ENCODE assay signal across 36 cellular contexts in genomic region chr5:78237911-78238310, GRCh38.
"Had no signal": no experiment of that assay in that cellular context is flagged by ENCODE, and none has a peak within 500 bp of the region (broad histone marks: within the 10 kb centered on the region; RNA-seq: fewer than 3 reads in every experiment).

No MANE protein-coding gene starts in this region.

- DNase-seq: activated B cell treated with CpG ODN at 0.5 μM for 24 hours; activated CD4-positive, alpha-beta memory T cell treated with anti-CD3 and anti-CD28 coated beads for 36 hours; activated CD4-positive, alpha-beta T cell treated with anti-CD3 and anti-CD28 coated beads for 4 hours; activated CD4-positive, alpha-beta T cell treated with anti-CD3 and anti-CD28 coated beads, Interleukin-2, amount 10 ng/mL, durations not matched to agents 24 days and 14 days; activated CD4-positive, alpha-beta T cell treated with anti-CD3 and anti-CD28 coated beads, Interleukin-2, amount 50 U/mL, for 1 hour; activated CD4-positive, alpha-beta T cell treated with anti-CD3 and anti-CD28 coated beads, Interleukin-2, amount 50 U/mL, for 4 hours; activated CD4-positive, CD25-positive, alpha-beta regulatory T cell treated with anti-CD3 and anti-CD28 coated beads, Interleukin-2, amount 50 U/mL, for 72 hours; activated CD8-positive, alpha-beta memory T cell treated with anti-CD3 and anti-CD28 coated beads, Interleukin-2, amount 50 U/mL, for 4 hours; activated CD8-positive, alpha-beta T cell treated with anti-CD3 and anti-CD28 coated beads for 36 hours; activated effector memory CD4-positive, alpha-beta T cell treated with anti-CD3 and anti-CD28 coated beads, Interleukin-2, amount 50 U/mL, for 16 hours; activated gamma-delta T cell treated with Interleukin-2 at 50 U/mL for 16 hours; activated naive CD4-positive, alpha-beta T cell; activated naive CD4-positive, alpha-beta T cell treated with anti-CD3 and anti-CD28 coated beads for 36 hours; activated naive CD4-positive, alpha-beta T cell treated with anti-CD3 and anti-CD28 coated beads, Interleukin-2, amount 50 U/mL, for 16 hours; activated naive CD8-positive, alpha-beta T cell treated with anti-CD3 and anti-CD28 coated beads for 36 hours; activated T-cell treated with anti-CD3 and anti-CD28 coated beads for 4 hours; activated T-cell treated with anti-CD3 and anti-CD28 coated beads, Interleukin-2, amount 50 U/mL, for 1 hour; activated T-cell treated with anti-CD3 and anti-CD28 coated beads, Interleukin-2, amount 50 U/mL, for 4 hours; activated T-cell treated with anti-CD3 and anti-CD28 coated beads, Interleukin-2, amount 50 U/mL, for 72 hours; adrenal gland; amniotic stem cell; aorta; body of pancreas; brain microvascular endothelial cell; caudate nucleus; cerebellar nuclear complex; T-helper 1 cell; T-helper 2 cell; T-helper 9 cell had no signal

- H3K27ac ChIP-seq: adrenal gland, body of pancreas, brain microvascular endothelial cell, breast epithelium, cardiac muscle cell, VCaP had no signal

- H3K4me3 ChIP-seq: adrenal gland, body of pancreas, breast epithelium, cardiac muscle cell had no signal

- H3K9me3 ChIP-seq: adrenal gland, body of pancreas, breast epithelium had no signal

- H3K27me3 ChIP-seq: adrenal gland, body of pancreas, brain microvascular endothelial cell, breast epithelium, cardiac muscle cell had no signal

- FAIRE-seq: astrocyte, TTC549 had no signal

- H3K4me1 ChIP-seq: breast epithelium had no signal

- H3K36me3 ChIP-seq: adrenal gland, brain microvascular endothelial cell, breast epithelium, cardiac muscle cell had no signal

- ATAC-seq: activated CD8-positive, alpha-beta T cell treated with anti-CD3 and anti-CD28 coated beads for 36 hours; activated naive CD4-positive, alpha-beta T cell treated with anti-CD3 and anti-CD28 coated beads, Interleukin-2, amount 50 U/mL, for 72 hours; activated T-cell treated with anti-CD3 and anti-CD28 coated beads, Interleukin-2, amount 50 U/mL, for 4 hours; activated T-cell treated with anti-CD3 and anti-CD28 coated beads, Interleukin-2, amount 50 U/mL, for 72 hours; activated T-helper 17 cell treated with anti-CD3 and anti-CD28 coated beads, Interleukin-2, amount 50 U/mL, for 72 hours; body of pancreas had no signal
